In genomic region chr10:52678611-52679010, GRCh38 we compare ENCODE assay signal across 25 cellular contexts.
"Had no signal": no experiment of that assay in that cellular context is flagged by ENCODE, and none has a peak within 500 bp of the region (broad histone marks: within the 10 kb centered on the region; RNA-seq: fewer than 3 reads in every experiment).

No MANE protein-coding gene starts in this region.

- ATAC-seq: esophagus mucosa; gastrocnemius medialis; left colon; left ventricle myocardium superior; mucosa of descending colon; natural killer cell treated with Interleukin-12 subunit alpha and Interleukin-12 subunit beta and Interleukin-15 and Interleukin-18, amount 100 ng/mL, for 72 hours; pancreas; right lobe of liver; stimulated activated memory B cell treated with anti-CD40 and anti-IgM and Interleukin-4, amounts not matched to agents 10 μg/mL and 1 μg/mL and 100 μg/mL, for 72 hours; stimulated activated naive CD8-positive, alpha-beta T cell treated with anti-CD3 and anti-CD28 coated beads, Interleukin-15, Interleukin-2, amounts not matched to agents 100 U/mL and 50 U/mL, for 24 hours had no signal

- H3K36me3 ChIP-seq: gastrocnemius medialis, neutrophil, pancreas, right lobe of liver, tibial artery had no signal

- DNase-seq: effector CD8-positive, alpha-beta T cell; endodermal cell; foreskin fibroblast; gastrocnemius medialis; head of caudate nucleus; left colon; left ventricle myocardium superior; mucosa of descending colon; naive B cell; pancreas; right lobe of liver; small intestine; stimulated activated CD4-positive, alpha-beta T cell treated with anti-CD3 and anti-CD28 coated beads, Interleukin-12 subunit alpha, Interleukin-12 subunit beta, amount 100 ng/mL, for 4 hours; stimulated activated CD4-positive, alpha-beta T cell treated with anti-CD3 and anti-CD28 coated beads, Interleukin-1b, Interleukin-23, amount 100 ng/mL, for 48 hours; stimulated activated CD4-positive, alpha-beta T cell treated with anti-CD3 and anti-CD28 coated beads, Interleukin-4, amount 100 ng/mL, for 1 hour; stimulated activated naive CD8-positive, alpha-beta T cell treated with anti-CD3 and anti-CD28 coated beads, Interleukin-15, Interleukin-2, amounts not matched to agents 100 U/mL and 50 U/mL, for 24 hours; substantia nigra; testis; tibial artery had no signal

- H3K27ac ChIP-seq: epithelial cell of prostate, gastrocnemius medialis, neutrophil, pancreas, right lobe of liver, tibial artery had no signal

- H3K27me3 ChIP-seq: gastrocnemius medialis, neutrophil, pancreas, right lobe of liver, testis, tibial artery had no signal

- H3K4me3 ChIP-seq: gastrocnemius medialis, lung, mucosa of descending colon, pancreas, right lobe of liver, testis, tibial artery had no signal

- H3K4me1 ChIP-seq: gastrocnemius medialis, pancreas, right lobe of liver, testis, tibial artery had no signal

- H3K9me3 ChIP-seq: gastrocnemius medialis, mucosa of descending colon, neutrophil, pancreas, right lobe of liver, testis, tibial artery had no signal
